ENCODE assay signal across 9 cellular contexts in genomic region chr17:7173687-7174602, GRCh38. TPM values are rescaled to one million over a fixed set of nuclear protein-coding genes. Genes with fewer than 3 reads are reported as not detected.
A peak's percentile ranks its signal among the peaks of the same experiment; 100 is the strongest.
DNase-seq lines count a peak whose midpoint lies in the region; ATAC-seq and TF ChIP-seq lines count a peak whose summit lies in the region.
"Had no signal": no experiment of that assay in that cellular context is flagged by ENCODE, and none has a peak within 500 bp of the region (broad histone marks: within the 10 kb centered on the region; RNA-seq: fewer than 3 reads in every experiment).

No MANE protein-coding gene starts in this region.

- peak overlapping the region; percentile 31 for H3K4me3 ChIP-seq in iPS-18c (ENCODE audit: insufficient read depth, low read depth, low read length)
- H3K4me3 ChIP-seq in spleen: peak overlapping the region in 4 of 8 donors; percentile 5 to 50 (median 11)
- H3K4me3 ChIP-seq: SK-N-MC had no signal

- H3K27ac ChIP-seq in spleen: peak overlapping the region in 2 of 8 donors; percentile 43 to 70
- H3K27ac ChIP-seq: SK-N-MC had no signal

- peak overlapping the region; percentile 23 for H3K4me3 Mint-ChIP-seq in activated naive CD4-positive, alpha-beta T cell treated with anti-CD3 and anti-CD28 coated beads, Interleukin-2, amount 50 U/mL, for 24 hours

- H3K27me3 ChIP-seq in spleen (replicated peaks in 1 of 7): peaks cover 0 to 60% (median 21%) of the 10 kb centered on the region in 7 donors

- H3K27ac Mint-ChIP-seq in activated naive CD4-positive, alpha-beta T cell treated with anti-CD3 and anti-CD28 coated beads, Interleukin-2, amount 50 U/mL, for 24 hours: no peak overlapping the region

- peaks cover 11% of the 10 kb centered on the region for H3K4me1 Mint-ChIP-seq in activated naive CD4-positive, alpha-beta T cell treated with anti-CD3 and anti-CD28 coated beads, Interleukin-2, amount 50 U/mL, for 24 hours

- TF ChIP-seq CTCF in spleen (IDR thresholded peaks at IDR 0.05 in 8 of 11, conservative IDR thresholded peaks at IDR 0.05 in 3 of 11): peak in 2 of 11 experiments; percentile 27 to 33

- intact Hi-C loops in Right ventricle myocardium superior (cut with DNase I): no loop called here
- intact Hi-C loops in cardiac septum (cut with DNase I): no loop called here
- intact Hi-C loops in spleen (cut with DNase I; ENCODE audit: low total_unique reads): no loop called here

- H3K36me3 ChIP-seq in spleen: no peaks in the 10 kb centered on the region

- no peaks in the 10 kb centered on the region for H3K27me3 Mint-ChIP-seq in activated naive CD4-positive, alpha-beta T cell treated with anti-CD3 and anti-CD28 coated beads, Interleukin-2, amount 50 U/mL, for 24 hours

- peak; percentile 81 for DNase-seq in Right ventricle myocardium superior
- DNase-seq in cardiac septum (ENCODE audit: low spot score): no peak
- peak; percentile 85 for DNase-seq in spleen

- 47 to 66% (median 49%) methylated on average over 47 to 69 of the region's 69 CpGs for WGBS in spleen, 5 donors

- no peak for TF ChIP-seq POLR2A in spleen (IDR thresholded peaks at IDR 0.05)

- H3K9me3 Mint-ChIP-seq in activated naive CD4-positive, alpha-beta T cell treated with anti-CD3 and anti-CD28 coated beads, Interleukin-2, amount 50 U/mL, for 24 hours: no peaks in the 10 kb centered on the region

- H3K4me1 ChIP-seq in spleen: peaks cover 8 to 38% (median 22%) of the 10 kb centered on the region in 6 donors

- ATAC-seq in Right ventricle myocardium superior (ENCODE audit: poor library complexity) (peak; percentile 48), GM18870 (IDR thresholded peaks at IDR 0.05; ENCODE audit: unreplicated experiment) (no peak), HG03196 (IDR thresholded peaks at IDR 0.05; ENCODE audit: unreplicated experiment) (no peak), HG02642 (IDR thresholded peaks at IDR 0.05; ENCODE audit: poor library complexity, unreplicated experiment) (no peak)

- H3K36me3 Mint-ChIP-seq in activated naive CD4-positive, alpha-beta T cell treated with anti-CD3 and anti-CD28 coated beads, Interleukin-2, amount 50 U/mL, for 24 hours: no peaks in the 10 kb centered on the region

- peaks cover 2% of the 10 kb centered on the region for H3K9me3 ChIP-seq in iPS-18c (ENCODE audit: control insufficient read depth, insufficient read depth, low read length)
- H3K9me3 ChIP-seq in spleen: peaks cover 0 to 23% (median 18%) of the 10 kb centered on the region in 8 donors

RNA-seq across cellular contexts. Expression of gene ASGR1, which starts 5.2 kb away (rescaled TPM):
- 0.19 TPM for total RNA-seq in Right ventricle myocardium superior
- 0.54 TPM for total RNA-seq in cardiac septum
- total RNA-seq in spleen: 1 to 10 TPM; 1.5 to 7.2 (median 3.7) TPM
- 10 to 100 TPM in 1 of 3 donors, 1 to 10 TPM in 2; 1.3 to 10.2 (median 6.4) TPM for polyA plus RNA-seq in spleen

RNA-seq across cellular contexts. Expression of gene DLG4, which starts 45.7 kb away (rescaled TPM):
- 20.4 TPM for total RNA-seq in Right ventricle myocardium superior
- total RNA-seq in cardiac septum: 16.0 TPM
- total RNA-seq in spleen: 10 to 100 TPM; 17.0 to 38.5 (median 30.5) TPM
- polyA plus RNA-seq in spleen: 10 to 100 TPM in 1 of 3 donors, 1 to 10 TPM in 2; 3.0 to 21.5 (median 4.3) TPM

RNA-seq across cellular contexts. Expression of gene ACADVL, which starts 45.8 kb away (rescaled TPM):
- total RNA-seq in Right ventricle myocardium superior (2,247 TPM), cardiac septum (966 TPM), spleen (100 to 1,000 TPM; 402 to 903 (median 548) TPM)
- polyA plus RNA-seq in spleen: 100 to 1,000 TPM; 320 to 963 (median 710) TPM

RNA-seq across cellular contexts. Expression of gene ASGR2, which starts 59.3 kb away (rescaled TPM):
- total RNA-seq in Right ventricle myocardium superior (0.40 TPM), cardiac septum (0.24 TPM), spleen (10 to 100 TPM in 2 of 7 donors, 1 to 10 TPM in 4, not detected in 1; 2.4 to 10.5 (median 6.2) TPM)
- 10 to 100 TPM in 1 of 3 donors, 1 to 10 TPM in 2; 2.3 to 35.1 (median 8.8) TPM for polyA plus RNA-seq in spleen
